11 cellular contexts compared by ENCODE assay signal in the genomic region with DNA sequence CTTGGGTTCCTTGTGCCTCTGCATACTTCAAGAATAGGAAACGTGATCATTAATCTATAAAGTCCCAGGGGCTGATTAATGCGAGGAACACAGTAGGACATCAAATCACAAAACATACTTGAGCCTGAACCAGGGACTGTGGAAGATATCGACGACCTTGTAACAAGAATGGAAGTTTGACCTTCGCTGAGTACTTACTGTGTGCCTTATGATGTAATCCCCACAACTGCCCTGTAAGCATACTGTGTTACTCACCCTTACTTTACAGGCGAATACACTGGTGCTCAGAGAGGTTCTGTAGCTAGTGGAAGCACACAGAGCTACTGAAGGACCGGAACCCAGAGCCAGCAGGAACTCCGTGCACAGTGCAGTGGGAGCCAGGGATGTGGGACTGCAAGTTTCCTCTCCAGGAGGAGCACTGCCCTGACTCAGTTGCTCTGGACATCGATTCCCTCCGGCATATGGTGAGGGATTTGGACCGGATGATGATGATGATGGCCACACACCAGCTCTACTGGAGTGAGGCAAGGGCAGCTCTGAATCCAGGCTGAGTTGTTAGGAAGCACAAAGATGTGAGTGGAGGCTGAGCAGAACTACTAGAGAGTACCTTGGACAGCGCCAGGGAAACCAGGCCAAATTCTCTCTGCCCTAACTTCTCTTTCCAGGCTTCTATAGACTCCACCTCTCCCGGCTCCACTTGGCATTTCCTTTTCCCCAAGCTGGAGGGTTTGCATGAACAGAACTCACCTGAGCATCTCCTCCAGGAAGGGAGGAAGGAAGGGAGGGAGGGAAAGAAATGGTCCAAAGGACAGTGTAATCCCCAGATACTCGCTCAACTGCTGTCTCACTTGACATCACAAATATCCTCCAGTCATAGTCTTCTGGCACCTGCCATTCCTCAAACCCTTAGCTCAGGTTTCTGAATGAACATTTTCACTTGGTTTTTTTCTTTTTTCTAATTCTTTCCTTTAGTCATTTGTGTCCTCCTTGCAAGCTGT. TPM values are rescaled to one million over a fixed set of nuclear protein-coding genes. Genes with fewer than 3 reads are reported as not detected.
DNase-seq lines count a peak whose midpoint lies in the region; ATAC-seq and TF ChIP-seq lines count a peak whose summit lies in the region.
"Had no signal": no experiment of that assay in that cellular context is flagged by ENCODE, and none has a peak within 500 bp of the region (broad histone marks: within the 10 kb centered on the region; RNA-seq: fewer than 3 reads in every experiment).

No MANE protein-coding gene starts in this region.

- no peaks in the 10 kb centered on the region for H3K9me3 Mint-ChIP-seq in activated CD4-positive, alpha-beta T cell treated with anti-CD3 and anti-CD28 coated beads, Interleukin-2, amount 10 ng/mL, durations not matched to agents 7 days and 5 days

- CTCF ChIA-PET in activated CD4-positive, alpha-beta T cell treated with anti-CD3 and anti-CD28 coated beads, Interleukin-2, amount 10 ng/mL, durations not matched to agents 7 days and 5 days (lab: Charles Lee) = no interaction called here

- H3K9me3 ChIP-seq in RWPE2 (ENCODE audit: severe bottlenecking) (no peaks in the 10 kb centered on the region), fibroblast of lung (ENCODE audit: control insufficient read depth, insufficient read depth, low read depth, low read length) (no peaks in the 10 kb centered on the region)
- H3K9me3 ChIP-seq: esophagus muscularis mucosa, right lobe of liver had no signal

- peak overlapping the region; percentile 14 for H3K4me3 Mint-ChIP-seq in activated CD4-positive, alpha-beta T cell treated with anti-CD3 and anti-CD28 coated beads, Interleukin-2, amount 10 ng/mL, durations not matched to agents 7 days and 5 days

- peak; percentile 33; the same call in 1 of the 3 replicates for ATAC-seq in RWPE2 (ENCODE audit: low read depth)

- POLR2A ChIA-PET in activated CD4-positive, alpha-beta T cell treated with anti-CD3 and anti-CD28 coated beads, Interleukin-2, amount 10 ng/mL, durations not matched to agents 7 days and 5 days (lab: Charles Lee) = no interaction called here

- H3K4me3 ChIP-seq in RWPE2 (ENCODE audit: severe bottlenecking) (no peak overlapping the region), fibroblast of lung (replicated peaks in 1 of 4; ENCODE audit: control extremely low read depth in 1 of 4, insufficient read depth in 1 of 4, low read depth in 3 of 4, low read length in 4 of 4) (no peak overlapping the region)

- H3K9ac ChIP-seq in fibroblast of lung (ENCODE audit: insufficient read depth, low read length) = no peak overlapping the region

- H3K27ac Mint-ChIP-seq in activated CD4-positive, alpha-beta T cell treated with anti-CD3 and anti-CD28 coated beads, Interleukin-2, amount 10 ng/mL, durations not matched to agents 7 days and 5 days = no peak overlapping the region

- no peaks in the 10 kb centered on the region for H3K36me3 Mint-ChIP-seq in activated CD4-positive, alpha-beta T cell treated with anti-CD3 and anti-CD28 coated beads, Interleukin-2, amount 10 ng/mL, durations not matched to agents 7 days and 5 days (ENCODE audit: low read depth)

- no peak overlapping the region for H2AFZ ChIP-seq in fibroblast of lung (ENCODE audit: low read length)

- no peak overlapping the region for H3K4me2 ChIP-seq in fibroblast of lung (ENCODE audit: extremely low read depth, insufficient read depth, low read length)

- H3K4me1 ChIP-seq in RWPE2 (ENCODE audit: insufficient read depth, poor library complexity, severe bottlenecking) (no peaks in the 10 kb centered on the region), fibroblast of lung (ENCODE audit: control insufficient read depth, extremely low read depth, insufficient read depth, low read length) (no peaks in the 10 kb centered on the region)

- no peak for TF ChIP-seq CTCF in RWPE2 (IDR thresholded peaks at IDR 0.05; ENCODE audit: poor library complexity, severe bottlenecking)
- TF ChIP-seq CTCF in fibroblast of lung (conservative IDR thresholded peaks at IDR 0.05 in 1 of 2, IDR thresholded peaks at IDR 0.05 in 1 of 2; ENCODE audit: low read depth in 1 of 2, low read length in 2 of 2) = no peak

- H3K79me2 ChIP-seq in fibroblast of lung (ENCODE audit: control insufficient read depth, insufficient read depth, low read length) = no peaks in the 10 kb centered on the region

- H3K36me3 ChIP-seq in RWPE2 (ENCODE audit: low read depth) (no peaks in the 10 kb centered on the region), fibroblast of lung (ENCODE audit: control insufficient read depth, insufficient read depth, low read length) (no peaks in the 10 kb centered on the region)
- H3K36me3 ChIP-seq: esophagus muscularis mucosa, right lobe of liver had no signal

- no peak for DNase-seq in activated CD4-positive, alpha-beta T cell treated with anti-CD3 and anti-CD28 coated beads, Interleukin-2, amount 10 ng/mL, durations not matched to agents 7 days and 5 days
- no peak for DNase-seq in activated CD4-positive, alpha-beta T cell treated with anti-CD3 and anti-CD28 coated beads, Interleukin-2, amount 50 U/mL, for 4 hours
- DNase-seq in RWPE2 (ENCODE audit: low spot score) = no peak
- peak; percentile 61 to 74 for DNase-seq in fibroblast of lung (ENCODE audit: low read depth in 2 of 2)
- DNase-seq in retina = peak; percentile 31
- DNase-seq in NCI-H1436 treated with DMSO at 0.1 percent for 48 hours (lab: John Stamatoyannopoulos, UW) = no peak
- DNase-seq in NCI-H1417 (lab: John Stamatoyannopoulos, UW) = no peak
- DNase-seq in NCI-H2081 treated with DMSO at 0.1 percent for 48 hours (lab: John Stamatoyannopoulos, UW) = no peak
- DNase-seq: activated CD8-positive, alpha-beta memory T cell treated with anti-CD3 and anti-CD28 coated beads, Interleukin-2, amount 50 U/mL, for 4 hours; right lobe of liver had no signal

- H3K27me3 ChIP-seq in RWPE2 (ENCODE audit: insufficient read depth, poor library complexity, severe bottlenecking) = peaks cover 70% of the 10 kb centered on the region
- peaks cover 38% of the 10 kb centered on the region for H3K27me3 ChIP-seq in fibroblast of lung (ENCODE audit: control insufficient read depth, insufficient read depth, low read length)

- H3K4me1 Mint-ChIP-seq in activated CD4-positive, alpha-beta T cell treated with anti-CD3 and anti-CD28 coated beads, Interleukin-2, amount 10 ng/mL, durations not matched to agents 7 days and 5 days = no peaks in the 10 kb centered on the region

- no peak overlapping the region for H3K27ac ChIP-seq in RWPE2 (ENCODE audit: poor library complexity, severe bottlenecking)
- H3K27ac ChIP-seq in fibroblast of lung (ENCODE audit: insufficient read depth, low read length) = no peak overlapping the region
- H3K27ac ChIP-seq: esophagus muscularis mucosa, right lobe of liver had no signal

- H3K27me3 Mint-ChIP-seq in activated CD4-positive, alpha-beta T cell treated with anti-CD3 and anti-CD28 coated beads, Interleukin-2, amount 10 ng/mL, durations not matched to agents 7 days and 5 days = peaks cover 57% of the 10 kb centered on the region

- no peaks in the 10 kb centered on the region for H4K20me1 ChIP-seq in fibroblast of lung (ENCODE audit: control insufficient read depth, extremely low read depth, insufficient read depth, low read length)

RNA-seq across cellular contexts. Expression of a gene that starts 1.5 kb away (rescaled TPM):
- total RNA-seq in activated CD4-positive, alpha-beta T cell treated with anti-CD3 and anti-CD28 coated beads, Interleukin-2, amount 10 ng/mL, durations not matched to agents 7 days and 5 days = not detected
- under 0.01 and 0.33 TPM in 2 replicates for total RNA-seq in fibroblast of lung
- 0.32 and 0.88 TPM in 2 replicates for polyA plus RNA-seq in fibroblast of lung
- polyA plus RNA-seq in fibroblast of lung (2012) = 0.78 and 1.3 TPM in 2 replicates
- 1.6 and 17.3 TPM in 2 replicates for polyA minus RNA-seq in fibroblast of lung (ENCODE audit: low replicate concordance)
- total RNA-seq: right lobe of liver had no signal

Comparison
In these comparisons a context has a peak if more than half of its experiments do, and no peak if none do; other contexts are left out.
1. DNase-seq: peak in fibroblast of lung (2 of 2) and retina (single experiment); none in activated CD4-positive, alpha-beta T cell treated with anti-CD3 and anti-CD28 coated beads, Interleukin-2, amount 10 ng/mL, durations not matched to agents 7 days and 5 days (single experiment), activated CD4-positive, alpha-beta T cell treated with anti-CD3 and anti-CD28 coated beads, Interleukin-2, amount 50 U/mL, for 4 hours (0 of 2), RWPE2 (single experiment), NCI-H1436 treated with DMSO at 0.1 percent for 48 hours (single experiment), NCI-H1417 (0 of 3) and NCI-H2081 treated with DMSO at 0.1 percent for 48 hours (single experiment).